In the genomic region with DNA sequence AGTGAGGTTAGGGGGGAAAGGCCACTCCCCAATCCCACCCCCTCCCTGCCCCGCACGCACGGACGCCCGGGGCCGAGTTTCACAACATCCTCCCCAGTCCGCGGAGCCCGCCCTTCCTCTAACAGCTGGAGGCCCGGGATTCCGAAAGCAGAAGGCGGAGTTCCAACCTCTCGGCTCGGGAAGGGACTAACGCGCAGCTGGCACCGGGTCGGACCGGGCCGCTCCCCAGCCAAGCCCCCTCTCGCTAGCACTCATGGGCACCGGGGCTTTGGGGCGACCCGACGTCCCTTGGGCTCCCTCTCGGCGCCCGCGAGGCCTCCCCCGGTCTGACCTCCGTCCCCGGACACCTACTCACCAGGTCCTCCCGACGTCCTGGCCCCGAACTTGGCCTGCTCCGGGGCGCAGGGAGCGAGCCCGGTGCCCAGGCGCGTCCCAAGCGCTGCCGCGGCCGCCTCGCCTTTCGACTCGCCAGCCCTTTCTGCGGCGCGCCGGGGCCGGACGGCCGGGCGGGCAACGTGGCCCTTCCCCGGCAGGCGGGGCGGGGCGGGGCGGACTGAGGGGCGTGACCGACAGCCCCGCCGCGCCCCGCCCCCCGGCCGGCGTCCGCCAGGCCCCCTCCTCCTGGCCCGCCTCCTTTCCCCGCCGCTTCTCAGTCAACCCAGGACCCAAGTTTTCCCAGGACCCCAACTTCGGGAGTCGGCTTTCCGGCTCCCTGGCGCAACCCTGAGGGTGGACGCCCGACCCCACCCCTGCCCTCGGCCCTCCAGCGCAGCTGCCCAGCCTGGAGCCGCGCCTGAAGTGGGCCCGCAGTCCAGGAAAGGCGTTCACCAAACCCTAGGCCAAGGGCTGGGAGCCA, we compare ENCODE assay signal across 1 cellular context.
TF ChIP-seq lines count a peak whose summit lies in the region.

Gene MGAT1 (minus strand): TSS at position 482 of the 856 bp plus-strand sequence. CDS start 9,835 bp downstream, outside the sequence.

TF ChIP-seq in HEK293, 187 proteins besides CTCF, POLR2A, EP300 and RAD21 (continued from another document and continues in another):
- TF ChIP-seq ATF2 (tag by site-specific recombination; IDR thresholded peaks at IDR 0.05; ENCODE audit: low read depth) (no peak), ZNF274 (IDR thresholded peaks at IDR 0.05; ENCODE audit: low read length) (no peak), ZNF274 (tag by site-specific recombination; IDR thresholded peaks at IDR 0.05; ENCODE audit: borderline replicate concordance) (no peak), ZFHX2 (tag by site-specific recombination; conservative IDR thresholded peaks at IDR 0.05) (peak; percentile 27; the same call in 1 of the 2 replicates), REST (tag by site-specific recombination; IDR thresholded peaks at IDR 0.05) (peak; percentile 41; the same call in 1 of the 2 replicates), ZNF501 (tag by site-specific recombination; IDR thresholded peaks at IDR 0.05) (peak; percentile 70; the same call in 1 of the 2 replicates), PRDM1 (tag by site-specific recombination; IDR thresholded peaks at IDR 0.05) (no peak), ZNF426 (tag by site-specific recombination; IDR thresholded peaks at IDR 0.05) (no peak), ZXDB (tag by site-specific recombination; IDR thresholded peaks at IDR 0.05) (peak; percentile 80), ZNF514 (tag by site-specific recombination; IDR thresholded peaks at IDR 0.05) (no peak), ZNF366 (tag by site-specific recombination; conservative IDR thresholded peaks at IDR 0.05) (no peak), SCRT2 (tag by site-specific recombination; IDR thresholded peaks at IDR 0.05) (no peak), ZNF174 (tag by site-specific recombination; IDR thresholded peaks at IDR 0.05) (no peak), ZNF132 (tag by site-specific recombination; IDR thresholded peaks at IDR 0.05; ENCODE audit: borderline replicate concordance) (no peak), ZNF114 (tag by site-specific recombination; IDR thresholded peaks at IDR 0.05) (no peak), KLF17 (tag by site-specific recombination; IDR thresholded peaks at IDR 0.05) (peak; percentile 49; the same call in 1 of the 2 replicates), ZBTB8A (tag by site-specific recombination; IDR thresholded peaks at IDR 0.05) (peak; percentile 96), ZNF660 (tag by site-specific recombination; IDR thresholded peaks at IDR 0.05) (peak; percentile 51), ZNF561 (tag by site-specific recombination; IDR thresholded peaks at IDR 0.05; ENCODE audit: borderline replicate concordance) (peak; percentile 83; the same call in 1 of the 2 replicates), HOXC10 (CRISPR knock-in tag; IDR thresholded peaks at IDR 0.05) (no peak), TCF7L2 (IDR thresholded peaks at IDR 0.05; ENCODE audit: borderline replicate concordance, low read depth, low read length) (no peak), ZNF621 (tag by site-specific recombination; IDR thresholded peaks at IDR 0.05) (no peak), MYNN (tag by site-specific recombination; IDR thresholded peaks at IDR 0.05; ENCODE audit: borderline replicate concordance) (no peak), ZSCAN30 (tag by site-specific recombination; IDR thresholded peaks at IDR 0.05) (peak; percentile 54), ELK4 (IDR thresholded peaks at IDR 0.05; ENCODE audit: borderline replicate concordance, low read depth, low read length) (no peak), ZNF335 (tag by site-specific recombination; conservative IDR thresholded peaks at IDR 0.05) (peak; percentile 84), SP2 (tag by site-specific recombination; IDR thresholded peaks at IDR 0.05) (peak; percentile 69), BCL11A (tag by site-specific recombination; IDR thresholded peaks at IDR 0.05; ENCODE audit: low read depth) (0 out of 2 replicates have a peak, but pooled peaks have one; percentile 55), REPIN1 (tag by site-specific recombination; IDR thresholded peaks at IDR 0.05; ENCODE audit: low read depth) (no peak), ZNF221 (tag by site-specific recombination; IDR thresholded peaks at IDR 0.05; ENCODE audit: borderline replicate concordance) (no peak), SALL2 (tag by site-specific recombination; IDR thresholded peaks at IDR 0.05; ENCODE audit: borderline replicate concordance) (no peak), ZNF449 (tag by site-specific recombination; IDR thresholded peaks at IDR 0.05) (no peak), KLF9 (tag by site-specific recombination; IDR thresholded peaks at IDR 0.05; ENCODE audit: low read depth) (peak; percentile 58), ZNF394 (tag by site-specific recombination; IDR thresholded peaks at IDR 0.05; ENCODE audit: borderline replicate concordance) (peak; percentile 37; the same call in 1 of the 2 replicates), EGR2 (tag by site-specific recombination; IDR thresholded peaks at IDR 0.05; ENCODE audit: low read depth) (no peak), WT1 (tag by site-specific recombination; IDR thresholded peaks at IDR 0.05) (peak; percentile 64; the same call in 1 of the 2 replicates), ZNF433 (tag by site-specific recombination; IDR thresholded peaks at IDR 0.05; ENCODE audit: low read depth) (no peak), ZNF704 (tag by site-specific recombination; IDR thresholded peaks at IDR 0.05) (0 out of 2 replicates have a peak, but pooled peaks have one; percentile 28), ZNF239 (tag by site-specific recombination; IDR thresholded peaks at IDR 0.05) (no peak), ZNF768 (tag by site-specific recombination; IDR thresholded peaks at IDR 0.05) (no peak), BCL6B (tag by site-specific recombination; IDR thresholded peaks at IDR 0.05) (no peak), GLI4 (tag by site-specific recombination; IDR thresholded peaks at IDR 0.05) (no peak), ZNF266 (tag by site-specific recombination; IDR thresholded peaks at IDR 0.05; ENCODE audit: low read depth) (no peak), KLF7 (tag by site-specific recombination; IDR thresholded peaks at IDR 0.05; ENCODE audit: borderline replicate concordance) (peak; percentile 56; the same call in 1 of the 2 replicates), KLF1 (tag by site-specific recombination; IDR thresholded peaks at IDR 0.05) (peak; percentile 73)
- TF ChIP-seq, protein P1, sequence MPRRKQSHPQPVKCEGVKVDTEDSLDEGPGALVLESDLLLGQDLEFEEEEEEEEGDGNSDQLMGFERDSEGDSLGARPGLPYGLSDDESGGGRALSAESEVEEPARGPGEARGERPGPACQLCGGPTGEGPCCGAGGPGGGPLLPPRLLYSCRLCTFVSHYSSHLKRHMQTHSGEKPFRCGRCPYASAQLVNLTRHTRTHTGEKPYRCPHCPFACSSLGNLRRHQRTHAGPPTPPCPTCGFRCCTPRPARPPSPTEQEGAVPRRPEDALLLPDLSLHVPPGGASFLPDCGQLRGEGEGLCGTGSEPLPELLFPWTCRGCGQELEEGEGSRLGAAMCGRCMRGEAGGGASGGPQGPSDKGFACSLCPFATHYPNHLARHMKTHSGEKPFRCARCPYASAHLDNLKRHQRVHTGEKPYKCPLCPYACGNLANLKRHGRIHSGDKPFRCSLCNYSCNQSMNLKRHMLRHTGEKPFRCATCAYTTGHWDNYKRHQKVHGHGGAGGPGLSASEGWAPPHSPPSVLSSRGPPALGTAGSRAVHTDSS (tag by site-specific recombination; IDR thresholded peaks at IDR 0.05) = no peak
- TF ChIP-seq, protein P2, sequence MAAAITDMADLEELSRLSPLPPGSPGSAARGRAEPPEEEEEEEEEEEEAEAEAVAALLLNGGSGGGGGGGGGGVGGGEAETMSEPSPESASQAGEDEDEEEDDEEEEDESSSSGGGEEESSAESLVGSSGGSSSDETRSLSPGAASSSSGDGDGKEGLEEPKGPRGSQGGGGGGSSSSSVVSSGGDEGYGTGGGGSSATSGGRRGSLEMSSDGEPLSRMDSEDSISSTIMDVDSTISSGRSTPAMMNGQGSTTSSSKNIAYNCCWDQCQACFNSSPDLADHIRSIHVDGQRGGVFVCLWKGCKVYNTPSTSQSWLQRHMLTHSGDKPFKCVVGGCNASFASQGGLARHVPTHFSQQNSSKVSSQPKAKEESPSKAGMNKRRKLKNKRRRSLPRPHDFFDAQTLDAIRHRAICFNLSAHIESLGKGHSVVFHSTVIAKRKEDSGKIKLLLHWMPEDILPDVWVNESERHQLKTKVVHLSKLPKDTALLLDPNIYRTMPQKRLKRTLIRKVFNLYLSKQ (tag by site-specific recombination; IDR thresholded peaks at IDR 0.05; ENCODE audit: borderline replicate concordance) = no peak
